ENCODE assay signal across 1 cellular context in genomic region chr17:45135192-45135977, GRCh38.
A peak's percentile ranks its signal among the peaks of the same experiment; 100 is the strongest.
TF ChIP-seq lines count a peak whose summit lies in the region.

A gene with protein sequence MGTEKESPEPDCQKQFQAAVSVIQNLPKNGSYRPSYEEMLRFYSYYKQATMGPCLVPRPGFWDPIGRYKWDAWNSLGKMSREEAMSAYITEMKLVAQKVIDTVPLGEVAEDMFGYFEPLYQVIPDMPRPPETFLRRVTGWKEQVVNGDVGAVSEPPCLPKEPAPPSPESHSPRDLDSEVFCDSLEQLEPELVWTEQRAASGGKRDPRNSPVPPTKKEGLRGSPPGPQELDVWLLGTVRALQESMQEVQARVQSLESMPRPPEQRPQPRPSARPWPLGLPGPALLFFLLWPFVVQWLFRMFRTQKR (plus strand): TSS chr17:45135687. CDS start chr17:45136145, 458 bp downstream.

TF ChIP-seq in HepG2, 621 proteins besides CTCF, POLR2A, EP300 and RAD21 (continued from another document and continues in another):
- TF ChIP-seq CEBPZ (IDR thresholded peaks at IDR 0.05; ENCODE audit: low read length), result no peak
- TF ChIP-seq HCFC1 (IDR thresholded peaks at IDR 0.05; ENCODE audit: low read depth, low read length), result peak; percentile 49
- peak; percentile 69; the same call in 1 of the 2 replicates for TF ChIP-seq ZSCAN9 (CRISPR knock-in tag; IDR thresholded peaks at IDR 0.05; ENCODE audit: borderline replicate concordance)
- peak; percentile 45; the same call in 1 of the 2 replicates for TF ChIP-seq ZNF546 (CRISPR knock-in tag; conservative IDR thresholded peaks at IDR 0.05)
- no peak for TF ChIP-seq REXO4 (CRISPR knock-in tag; IDR thresholded peaks at IDR 0.05; ENCODE audit: borderline replicate concordance)
- no peak; the same call in 1 of the 2 replicates for TF ChIP-seq TERF1 (CRISPR knock-in tag; IDR thresholded peaks at IDR 0.05)
- no peak for TF ChIP-seq U2AF2 (IDR thresholded peaks at IDR 0.05; ENCODE audit: low read depth, low read length)
- TF ChIP-seq FLYWCH1 (CRISPR knock-in tag; IDR thresholded peaks at IDR 0.05), result peak; percentile 72; the same call in 1 of the 2 replicates
- peak; percentile 97 for TF ChIP-seq ZNF709 (CRISPR knock-in tag; IDR thresholded peaks at IDR 0.05)
- no peak for TF ChIP-seq ZNF512 (CRISPR knock-in tag; IDR thresholded peaks at IDR 0.05)
- no peak for TF ChIP-seq CENPBD1 (CRISPR knock-in tag; IDR thresholded peaks at IDR 0.05; ENCODE audit: borderline replicate concordance, low read depth)
- TF ChIP-seq MEF2D (CRISPR knock-in tag; IDR thresholded peaks at IDR 0.05), result no peak; the same call in 1 of the 2 replicates
- TF ChIP-seq MLLT10 (CRISPR knock-in tag; IDR thresholded peaks at IDR 0.05), result no peak
- no peak for TF ChIP-seq SRSF4 (IDR thresholded peaks at IDR 0.05; ENCODE audit: low read depth, low read length, poor library complexity, severe bottlenecking)
- TF ChIP-seq SOX6 (IDR thresholded peaks at IDR 0.05), result no peak
- peak; percentile 70 for TF ChIP-seq SOX6 (CRISPR knock-in tag; IDR thresholded peaks at IDR 0.05)
- TF ChIP-seq ZNF703 (CRISPR knock-in tag; IDR thresholded peaks at IDR 0.05; ENCODE audit: borderline replicate concordance), result no peak
- TF ChIP-seq TOPORS (CRISPR knock-in tag; IDR thresholded peaks at IDR 0.05), result 0 out of 2 replicates have a peak, but pooled peaks have one; percentile 45
- TF ChIP-seq ZNF776 (CRISPR knock-in tag; IDR thresholded peaks at IDR 0.05), result 0 out of 2 replicates have a peak, but pooled peaks have one; percentile 47
- TF ChIP-seq ZNF326 (CRISPR knock-in tag; IDR thresholded peaks at IDR 0.05; ENCODE audit: borderline replicate concordance), result no peak
- peak; percentile 89 for TF ChIP-seq TAF15 (IDR thresholded peaks at IDR 0.05; ENCODE audit: low read depth, low read length, poor library complexity, severe bottlenecking)
- peak; percentile 90 for TF ChIP-seq THAP11 (CRISPR knock-in tag; IDR thresholded peaks at IDR 0.05)
- no peak for TF ChIP-seq ZXDC (CRISPR knock-in tag; IDR thresholded peaks at IDR 0.05)
- peak; percentile 81; the same call in 1 of the 2 replicates for TF ChIP-seq DZIP1 (CRISPR knock-in tag; IDR thresholded peaks at IDR 0.05)
- peak; percentile 83 for TF ChIP-seq MAX (IDR thresholded peaks at IDR 0.05)
- no peak; the same call in 1 of the 2 replicates for TF ChIP-seq WIZ (CRISPR knock-in tag; IDR thresholded peaks at IDR 0.05)
- peak; percentile 63 for TF ChIP-seq RFX5 (IDR thresholded peaks at IDR 0.05; ENCODE audit: low read depth, low read length)
- peak; percentile 57; the same call in 1 of the 2 replicates for TF ChIP-seq GTF3A (CRISPR knock-in tag; conservative IDR thresholded peaks at IDR 0.05)
- peak; percentile 93 for TF ChIP-seq ZNF614 (CRISPR knock-in tag; IDR thresholded peaks at IDR 0.05; ENCODE audit: borderline replicate concordance)
- TF ChIP-seq SOX13 (IDR thresholded peaks at IDR 0.05), result 0 out of 2 replicates have a peak, but pooled peaks have one; percentile 4
- peak in 1 of 2 experiments; percentile 63; a peak in 1 of 4 replicates for TF ChIP-seq SOX13 (CRISPR knock-in tag; conservative IDR thresholded peaks at IDR 0.05 in 1 of 2, IDR thresholded peaks at IDR 0.05 in 1 of 2)
- TF ChIP-seq ZFP36L2 (CRISPR knock-in tag; IDR thresholded peaks at IDR 0.05), result peak; percentile 91
- TF ChIP-seq ZNF841 (CRISPR knock-in tag; IDR thresholded peaks at IDR 0.05; ENCODE audit: borderline replicate concordance), result no peak
- TF ChIP-seq ZNF30 (CRISPR knock-in tag; IDR thresholded peaks at IDR 0.05), result 0 out of 2 replicates have a peak, but pooled peaks have one; percentile 17
- peak; percentile 88 for TF ChIP-seq ZSCAN21 (CRISPR knock-in tag; IDR thresholded peaks at IDR 0.05; ENCODE audit: borderline replicate concordance)
- peak; percentile 75 for TF ChIP-seq ASH2L (IDR thresholded peaks at IDR 0.05; ENCODE audit: insufficient read length, low read depth, low read length)
- TF ChIP-seq HDAC1 (CRISPR knock-in tag; IDR thresholded peaks at IDR 0.05), result peak; percentile 90
- TF ChIP-seq TBL1XR1 (IDR thresholded peaks at IDR 0.05; ENCODE audit: borderline replicate concordance, low read length, partially characterized antibody), result peak; percentile 81
- TF ChIP-seq ZNF557 (CRISPR knock-in tag; IDR thresholded peaks at IDR 0.05), result peak; percentile 74; the same call in 1 of the 2 replicates
- TF ChIP-seq ZIK1 (CRISPR knock-in tag; IDR thresholded peaks at IDR 0.05; ENCODE audit: borderline replicate concordance, low read depth), result peak; percentile 86; the same call in 1 of the 2 replicates
- TF ChIP-seq ZBTB7B (CRISPR knock-in tag; IDR thresholded peaks at IDR 0.05), result peak; percentile 98
- TF ChIP-seq, protein P1, sequence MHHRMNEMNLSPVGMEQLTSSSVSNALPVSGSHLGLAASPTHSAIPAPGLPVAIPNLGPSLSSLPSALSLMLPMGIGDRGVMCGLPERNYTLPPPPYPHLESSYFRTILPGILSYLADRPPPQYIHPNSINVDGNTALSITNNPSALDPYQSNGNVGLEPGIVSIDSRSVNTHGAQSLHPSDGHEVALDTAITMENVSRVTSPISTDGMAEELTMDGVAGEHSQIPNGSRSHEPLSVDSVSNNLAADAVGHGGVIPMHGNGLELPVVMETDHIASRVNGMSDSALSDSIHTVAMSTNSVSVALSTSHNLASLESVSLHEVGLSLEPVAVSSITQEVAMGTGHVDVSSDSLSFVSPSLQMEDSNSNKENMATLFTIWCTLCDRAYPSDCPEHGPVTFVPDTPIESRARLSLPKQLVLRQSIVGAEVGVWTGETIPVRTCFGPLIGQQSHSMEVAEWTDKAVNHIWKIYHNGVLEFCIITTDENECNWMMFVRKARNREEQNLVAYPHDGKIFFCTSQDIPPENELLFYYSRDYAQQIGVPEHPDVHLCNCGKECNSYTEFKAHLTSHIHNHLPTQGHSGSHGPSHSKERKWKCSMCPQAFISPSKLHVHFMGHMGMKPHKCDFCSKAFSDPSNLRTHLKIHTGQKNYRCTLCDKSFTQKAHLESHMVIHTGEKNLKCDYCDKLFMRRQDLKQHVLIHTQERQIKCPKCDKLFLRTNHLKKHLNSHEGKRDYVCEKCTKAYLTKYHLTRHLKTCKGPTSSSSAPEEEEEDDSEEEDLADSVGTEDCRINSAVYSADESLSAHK (CRISPR knock-in tag; IDR thresholded peaks at IDR 0.05; ENCODE audit: borderline replicate concordance), result no peak
- TF ChIP-seq ZNF761 (CRISPR knock-in tag; conservative IDR thresholded peaks at IDR 0.05), result peak; percentile 73; the same call in 1 of the 2 replicates
- peak; percentile 96 for TF ChIP-seq ZNF296 (CRISPR knock-in tag; conservative IDR thresholded peaks at IDR 0.05)
- TF ChIP-seq SNRNP70 (IDR thresholded peaks at IDR 0.05; ENCODE audit: low read depth, low read length), result no peak
- TF ChIP-seq HMG20A (CRISPR knock-in tag; IDR thresholded peaks at IDR 0.05; ENCODE audit: borderline replicate concordance), result peak; percentile 58; the same call in 1 of the 2 replicates
- peak; percentile 93 for TF ChIP-seq RFXANK (CRISPR knock-in tag; IDR thresholded peaks at IDR 0.05)
- TF ChIP-seq ZMAT3 (CRISPR knock-in tag; conservative IDR thresholded peaks at IDR 0.05), result peak; percentile 92
- TF ChIP-seq NFIB (CRISPR knock-in tag; IDR thresholded peaks at IDR 0.05; ENCODE audit: borderline replicate concordance), result no peak
- TF ChIP-seq GLMP (CRISPR knock-in tag; IDR thresholded peaks at IDR 0.05; ENCODE audit: borderline replicate concordance), result no peak
- peak; percentile 71 for TF ChIP-seq FOXA3 (CRISPR knock-in tag; IDR thresholded peaks at IDR 0.05)
- no peak for TF ChIP-seq ZNF484 (CRISPR knock-in tag; IDR thresholded peaks at IDR 0.05; ENCODE audit: borderline replicate concordance, low read depth)
